11 cellular contexts compared by ENCODE assay signal in the genomic region with DNA sequence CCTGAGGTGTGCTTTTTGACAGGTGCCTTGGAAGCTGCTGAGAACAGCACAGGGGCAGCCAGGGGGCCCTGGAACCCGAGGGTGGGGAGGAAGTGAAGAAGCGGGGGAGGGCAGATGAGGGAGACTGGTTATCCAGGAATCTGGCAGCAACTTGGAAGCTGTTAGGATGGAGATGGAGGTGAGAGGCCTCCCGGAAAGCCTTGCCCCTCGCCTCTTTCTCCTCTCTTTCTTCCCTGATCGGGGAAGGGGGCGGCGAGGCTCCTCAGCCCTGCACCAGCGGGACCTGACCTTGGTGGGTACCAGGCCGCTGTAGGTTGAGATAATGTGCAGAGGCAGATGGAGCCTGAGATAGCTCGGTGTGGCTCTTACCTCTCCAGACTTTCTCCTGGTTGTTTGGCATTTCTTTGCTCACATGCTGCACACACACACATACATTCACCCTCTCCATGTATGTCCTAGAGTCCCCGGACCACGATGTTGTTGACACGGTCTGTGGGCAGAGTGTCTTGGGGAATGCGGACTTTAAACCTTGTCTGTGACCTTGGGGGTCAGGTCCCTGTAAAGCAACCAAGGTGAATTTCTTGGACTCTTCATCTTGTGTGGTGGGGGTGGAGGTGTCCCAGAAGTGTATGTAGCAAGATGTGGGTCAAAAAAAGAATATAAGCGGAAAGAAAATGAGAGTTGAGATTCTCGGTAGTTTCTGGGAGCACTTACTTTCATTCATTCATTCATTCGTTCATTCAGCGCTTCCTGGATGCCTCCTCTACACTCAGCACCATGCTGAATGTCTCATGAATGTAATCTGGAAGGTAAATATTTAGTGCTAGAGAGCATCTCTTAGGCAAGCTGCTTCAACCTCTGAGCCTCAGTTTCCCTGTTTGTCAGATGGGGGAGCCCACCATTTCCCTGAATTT. TPM values are rescaled to one million over a fixed set of nuclear protein-coding genes. Genes with fewer than 3 reads are reported as not detected.
DNase-seq lines count a peak whose midpoint lies in the region; ATAC-seq and TF ChIP-seq lines count a peak whose summit lies in the region.
"Had no signal": no experiment of that assay in that cellular context is flagged by ENCODE, and none has a peak within 500 bp of the region (broad histone marks: within the 10 kb centered on the region; RNA-seq: fewer than 3 reads in every experiment).

No MANE protein-coding gene starts in this region.

- in situ Hi-C loops in astrocyte of the cerebellum (cut with HindIII; ENCODE audit: low sequenced_read_pairs), result no loop called here

- no peak overlapping the region for H3K27ac Mint-ChIP-seq in activated naive CD8-positive, alpha-beta T cell
- H3K27ac Mint-ChIP-seq in activated naive CD8-positive, alpha-beta T cell treated with anti-CD3 and anti-CD28 coated beads, Interleukin-2, amount 50 U/mL, for 24 hours, result no peak overlapping the region

- no peaks in the 10 kb centered on the region for H3K9me3 Mint-ChIP-seq in activated naive CD8-positive, alpha-beta T cell (ENCODE audit: low read depth)
- H3K9me3 Mint-ChIP-seq in activated naive CD8-positive, alpha-beta T cell treated with anti-CD3 and anti-CD28 coated beads, Interleukin-2, amount 50 U/mL, for 24 hours, result no peaks in the 10 kb centered on the region

- H3K4me1 ChIP-seq in left lung, result peaks cover 3 to 4% of the 10 kb centered on the region in 2 donors

- H3K27me3 ChIP-seq in left lung, result peaks cover 0 to 63% of the 10 kb centered on the region in 2 donors

- H3K36me3 ChIP-seq in left lung, result no peaks in the 10 kb centered on the region

- TF ChIP-seq CTCF in astrocyte of the cerebellum (IDR thresholded peaks at IDR 0.05; ENCODE audit: low read depth, low read length, missing control alignments), result no peak
- TF ChIP-seq CTCF in left lung (IDR thresholded peaks at IDR 0.05), result no peak

- H3K36me3 Mint-ChIP-seq in activated naive CD8-positive, alpha-beta T cell, result no peaks in the 10 kb centered on the region
- H3K36me3 Mint-ChIP-seq in activated naive CD8-positive, alpha-beta T cell treated with anti-CD3 and anti-CD28 coated beads, Interleukin-2, amount 50 U/mL, for 24 hours (ENCODE audit: low read depth), result no peaks in the 10 kb centered on the region

- peak overlapping the region; percentile 45 for H3K4me3 Mint-ChIP-seq in activated naive CD8-positive, alpha-beta T cell
- H3K4me3 Mint-ChIP-seq in activated naive CD8-positive, alpha-beta T cell treated with anti-CD3 and anti-CD28 coated beads, Interleukin-2, amount 50 U/mL, for 24 hours, result no peak overlapping the region

- peaks cover 25% of the 10 kb centered on the region for H3K27me3 Mint-ChIP-seq in activated naive CD8-positive, alpha-beta T cell
- peaks cover 44% of the 10 kb centered on the region for H3K27me3 Mint-ChIP-seq in activated naive CD8-positive, alpha-beta T cell treated with anti-CD3 and anti-CD28 coated beads, Interleukin-2, amount 50 U/mL, for 24 hours

- H3K4me1 Mint-ChIP-seq in activated naive CD8-positive, alpha-beta T cell (ENCODE audit: low read depth), result peaks cover 6% of the 10 kb centered on the region
- H3K4me1 Mint-ChIP-seq in activated naive CD8-positive, alpha-beta T cell treated with anti-CD3 and anti-CD28 coated beads, Interleukin-2, amount 50 U/mL, for 24 hours, result peaks cover 12% of the 10 kb centered on the region

- intact Hi-C loops in left lung (cut with DNase I), result no loop called here

- H3K27ac ChIP-seq in left lung, result no peak overlapping the region
- H3K27ac ChIP-seq: SK-N-MC had no signal

- no peaks in the 10 kb centered on the region for H3K9me3 ChIP-seq in left lung

- DNase-seq in activated naive CD8-positive, alpha-beta T cell treated with anti-CD3 and anti-CD28 coated beads, Interleukin-2, amount 50 U/mL, for 24 hours, result no peak
- DNase-seq in astrocyte of the cerebellum (ENCODE audit: low read depth) (no peak), left lung (no peak), DMS79 (lab: John Stamatoyannopoulos, UW) (no peak), HuH-7.5 (ENCODE audit: low spot score) (no peak)
- DNase-seq: amniotic stem cell, DMS79 treated with DMSO at 0.1 percent for 48 hours had no signal

- ATAC-seq in activated naive CD8-positive, alpha-beta T cell treated with anti-CD3 and anti-CD28 coated beads, Interleukin-2, amount 50 U/mL, for 24 hours, result no peak
- no peak for ATAC-seq in left lung
- ATAC-seq in GM18873 (IDR thresholded peaks at IDR 0.05; ENCODE audit: low FRiP score, unreplicated experiment), result no peak
- no peak for ATAC-seq in GM18909 (IDR thresholded peaks at IDR 0.05; ENCODE audit: poor library complexity, unreplicated experiment)

- H3K4me3 ChIP-seq in astrocyte of the cerebellum (ENCODE audit: low read depth, low read length) (peak overlapping the region; percentile 57), left lung (peak overlapping the region; percentile 46 to 53)
- H3K4me3 ChIP-seq: SK-N-MC had no signal

RNA-seq across cellular contexts. Expression of a gene that starts 1.6 kb away (rescaled TPM):
- total RNA-seq in left lung, result 10 to 100 TPM; 59.6 to 81.9 TPM
